Comparison of ENCODE assay signal across 8 cellular contexts in genomic region chr2:179239194-179239593, GRCh38. TPM values are rescaled to one million over a fixed set of nuclear protein-coding genes. Genes with fewer than 3 reads are reported as not detected.
DNase-seq lines count a peak whose midpoint lies in the region; ATAC-seq and TF ChIP-seq lines count a peak whose summit lies in the region.

No MANE protein-coding gene starts in this region.

- no peak overlapping the region for H3K14ac ChIP-seq in H9 (ENCODE audit: insufficient read depth, low read length)

- no peak overlapping the region for H3K4me2 ChIP-seq in H9 (ENCODE audit: insufficient read depth, insufficient read length, low read length)

- ATAC-seq in GM18517 (IDR thresholded peaks at IDR 0.05; ENCODE audit: unreplicated experiment) (peak; percentile 82), GM21723 (IDR thresholded peaks at IDR 0.05; ENCODE audit: unreplicated experiment) (peak; percentile 70)

- no peak overlapping the region for H3T11ph ChIP-seq in H9 (ENCODE audit: low read length)

- no peak overlapping the region for H3K4me3 Mint-ChIP-seq in H9

- no peak overlapping the region for H4K8ac ChIP-seq in H9 (replicated peaks; ENCODE audit: insufficient read length, low read depth, low read length)

- no peak overlapping the region for H3K9ac ChIP-seq in H9 (ENCODE audit: extremely low read depth, insufficient read length, low read length)

- H3K18ac ChIP-seq in H9 (ENCODE audit: insufficient read length, low read depth, low read length): no peak overlapping the region

- no peak overlapping the region for H2BK12ac ChIP-seq in H9 (ENCODE audit: insufficient read length, low read depth, low read length)

- no peak overlapping the region for H3K4ac ChIP-seq in H9 (ENCODE audit: low read depth, low read length)

- no peak overlapping the region for H2BK15ac ChIP-seq in H9 (ENCODE audit: low read depth, low read length)

- peaks cover 2 to 5% of the 10 kb centered on the region in 2 experiments; a peak in 4 of 5 replicates for H3K9me3 Mint-ChIP-seq in H9

- peak overlapping the region; percentile 14 for H3K27ac ChIP-seq in KOPT-K1 (ENCODE audit: low read depth, low read length, poor library complexity, severe bottlenecking)
- H3K27ac ChIP-seq in H9 (ENCODE audit: insufficient read length, low read depth, low read length): no peak overlapping the region

- H3K23me2 ChIP-seq in H9 (ENCODE audit: insufficient read length, low read depth, low read length, poor library complexity, severe bottlenecking): no peaks in the 10 kb centered on the region

- TF ChIP-seq CTCF in H9 (conservative IDR thresholded peaks at IDR 0.05): no peak

- H2BK120ac ChIP-seq in H9 (ENCODE audit: low read depth, low read length, poor library complexity, severe bottlenecking): no peak overlapping the region

- H3K4me1 ChIP-seq in H9 (ENCODE audit: insufficient read depth, low read length): peaks cover 4% of the 10 kb centered on the region

- no peaks in the 10 kb centered on the region for H3K36me3 ChIP-seq in KOPT-K1 (ENCODE audit: insufficient read depth, low read length)

- H4K20me1 ChIP-seq in H9 (ENCODE audit: control insufficient read depth, insufficient read depth, insufficient read length): no peaks in the 10 kb centered on the region

- peaks cover 2% of the 10 kb centered on the region; the same call in 1 of the 2 replicates for H3K79me2 ChIP-seq in H9 (ENCODE audit: insufficient read depth, low read length)

- no peak overlapping the region for H3K27ac Mint-ChIP-seq in H9

- H3K56ac ChIP-seq in H9 (ENCODE audit: insufficient read length, low read depth, low read length): no peak overlapping the region

- DNase-seq in iPS-NIHi11 (ENCODE audit: low spot score) (peak; percentile 12), germinal center (ENCODE audit: low spot score) (no peak), cerebellar cortex (ENCODE audit: low spot score) (no peak), islet precursor cell (no peak), H9 (no peak)

- H3K9me3 ChIP-seq in KOPT-K1 (ENCODE audit: insufficient read depth, low read length, poor library complexity, severe bottlenecking) (no peaks in the 10 kb centered on the region), H9 (ENCODE audit: control insufficient read depth, low read depth, low read length) (no peaks in the 10 kb centered on the region)

- no peak overlapping the region for H2AK5ac ChIP-seq in H9 (ENCODE audit: insufficient read length, low read length)

- no peak overlapping the region for H2BK20ac ChIP-seq in H9 (ENCODE audit: low read depth, low read length, poor library complexity, severe bottlenecking)

- peaks cover 2 to 7% (median 6%) of the 10 kb centered on the region in 3 experiments; a peak in 4 of 7 replicates for H3K36me3 Mint-ChIP-seq in H9 (ENCODE audit: insufficient read depth in 1 of 3, low read depth in 3 of 3)

- no peak overlapping the region for H4K91ac ChIP-seq in H9 (ENCODE audit: insufficient read length, low read depth, low read length)

- H3K23ac ChIP-seq in H9 (ENCODE audit: insufficient read length, low read depth, low read length): no peak overlapping the region

- H2BK5ac ChIP-seq in H9 (ENCODE audit: insufficient read length, low read length): no peak overlapping the region

- H3K4me1 Mint-ChIP-seq in H9: peaks cover 29 to 30% of the 10 kb centered on the region in 2 experiments

- H2AFZ ChIP-seq in H9 (ENCODE audit: low read length): no peak overlapping the region

- no peak overlapping the region for H4K5ac ChIP-seq in H9 (ENCODE audit: insufficient read length, low read depth, low read length)

- peaks cover 4% of the 10 kb centered on the region for H3K79me1 ChIP-seq in H9 (ENCODE audit: insufficient read depth, low read depth, low read length, poor library complexity, severe bottlenecking)

- H3K27me3 Mint-ChIP-seq in H9 (ENCODE audit: low read depth): no peaks in the 10 kb centered on the region

- no peaks in the 10 kb centered on the region for H3K27me3 ChIP-seq in H9 (ENCODE audit: insufficient read depth, low read length)

RNA-seq across cellular contexts. Expression of gene SESTD1, which starts 25.4 kb away (rescaled TPM):
- total RNA-seq in H9 (2021): 43.6 and 44.4 TPM in 2 replicates
